ENCODE assay signal across 8 cellular contexts in genomic region chr10:27240212-27240890, GRCh38. TPM values are rescaled to one million over a fixed set of nuclear protein-coding genes. Genes with fewer than 3 reads are reported as not detected.
DNase-seq lines count a peak whose midpoint lies in the region; ATAC-seq and TF ChIP-seq lines count a peak whose summit lies in the region.

Gene ACBD5 (minus strand): TSS chr10:27240797. CDS start chr10:27240688, 109 bp downstream.

- peak within 1 kb of the TSS; percentile 73 for H3K4me3 ChIP-seq in OCI-LY1 (ENCODE audit: low read depth, low read length, poor library complexity, severe bottlenecking)

- H3K9ac ChIP-seq in OCI-LY1 (ENCODE audit: low read length), result peak within 1 kb of the TSS; percentile 94

- peak within 1 kb of the TSS; percentile 99 for H3K27ac ChIP-seq in OCI-LY1 (ENCODE audit: low read depth, low read length, poor library complexity, severe bottlenecking)

- DNase-seq in COR-L47 (lab: John Stamatoyannopoulos, UW), result peak; percentile 23
- peak; percentile 80 for DNase-seq in HT-29 (ENCODE audit: low spot score)
- peak; percentile 72 for DNase-seq in activated T-cell treated with anti-CD3 and anti-CD28 coated beads for 24 hours (ENCODE audit: low read depth)
- DNase-seq in epidermal melanocyte (ENCODE audit: insufficient read length, low spot score), result peak; percentile 53
- peak; percentile 74 for DNase-seq in midbrain (lab: John Stamatoyannopoulos, UW)
- peak; percentile 73 for DNase-seq in stimulated activated CD8-positive, alpha-beta memory T cell treated with anti-CD3 and anti-CD28 coated beads, Interleukin-4, amount 100 ng/mL, for 24 hours (ENCODE audit: low read depth)

- no peaks in the 10 kb centered on the region for H3K9me3 ChIP-seq in OCI-LY1 (ENCODE audit: low read length)

- ATAC-seq in GM19468 (IDR thresholded peaks at IDR 0.05; ENCODE audit: extremely low read depth, unreplicated experiment), result peak; percentile 9

- H3F3A ChIP-seq in OCI-LY1 (ENCODE audit: insufficient read depth, low read length), result peaks cover 13% of the 10 kb centered on the region; the same call in 1 of the 2 replicates

- peaks cover 19% of the 10 kb centered on the region for H3K79me2 ChIP-seq in OCI-LY1 (ENCODE audit: insufficient read depth, low read length)

- H3K36me3 ChIP-seq in OCI-LY1 (ENCODE audit: insufficient read depth, low read length), result peaks cover 4% of the 10 kb centered on the region; the same call in 1 of the 2 replicates

- peak within 1 kb of the TSS; percentile 55; the same call in 1 of the 2 replicates for H2AFZ ChIP-seq in OCI-LY1 (ENCODE audit: low read length)

- no peaks in the 10 kb centered on the region for H4K20me1 ChIP-seq in OCI-LY1 (ENCODE audit: insufficient read depth, low read length)

- no peak for TF ChIP-seq CTCF in OCI-LY1 (IDR thresholded peaks at IDR 0.05; ENCODE audit: low read length)

- peaks cover 46% of the 10 kb centered on the region for H3K4me1 ChIP-seq in OCI-LY1 (ENCODE audit: insufficient read depth, low read length, severe bottlenecking)

- H3K9me2 ChIP-seq in OCI-LY1 (ENCODE audit: low read depth, low read length), result no peaks in the 10 kb centered on the region

- H3K4me2 ChIP-seq in OCI-LY1 (ENCODE audit: low read length), result peak within 1 kb of the TSS; percentile 96

- H3K27me3 ChIP-seq in OCI-LY1 (ENCODE audit: insufficient read depth, low read length), result no peaks in the 10 kb centered on the region

RNA-seq across cellular contexts. Expression of gene ACBD5, which starts in this region (rescaled TPM):
- total RNA-seq in HT-29 (2014; rRNA removed; shearing (Covaris generic)), result 13.5 and 14.2 TPM in 2 replicates

Comparison
In these comparisons a context has a peak if more than half of its experiments do, and no peak if none do; other contexts are left out.
1. Peak in every context shown above with its lines: DNase-seq, ATAC-seq, H3K4me3 ChIP-seq and H3K27ac ChIP-seq.
2. DNase-seq: peak in every context shown above with its lines; median percentile 80 in HT-29; 74 in midbrain; 73 in stimulated activated CD8-positive, alpha-beta memory T cell treated with anti-CD3 and anti-CD28 coated beads, Interleukin-4, amount 100 ng/mL, for 24 hours; 72 in activated T-cell treated with anti-CD3 and anti-CD28 coated beads for 24 hours; 53 in epidermal melanocyte; 23 in COR-L47.